Comparison of ENCODE assay signal across 29 cellular contexts in the genomic region with DNA sequence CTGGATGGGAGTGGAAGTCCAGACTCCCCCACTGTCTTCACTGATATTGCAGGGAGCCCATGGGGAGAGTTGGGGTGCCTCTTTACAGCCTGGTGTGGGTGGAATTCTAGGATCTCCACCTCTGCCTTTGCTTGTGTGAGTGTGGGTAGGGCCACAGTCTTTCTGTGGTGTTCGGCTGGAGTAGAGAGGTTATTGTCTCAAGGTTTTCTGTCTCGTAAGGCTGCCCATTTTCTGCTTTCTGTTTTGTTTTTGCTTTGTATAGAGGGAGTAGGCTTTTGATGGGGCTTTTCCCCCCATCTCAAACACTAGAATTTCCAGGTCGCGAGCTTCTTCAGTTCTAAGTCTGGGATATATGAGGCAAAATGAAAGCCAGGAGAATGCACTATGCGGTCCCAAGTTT.
"Had no signal": no experiment of that assay in that cellular context is flagged by ENCODE, and none has a peak within 500 bp of the region (broad histone marks: within the 10 kb centered on the region; RNA-seq: fewer than 3 reads in every experiment).

No MANE protein-coding gene starts in this region.

- H3K27ac Mint-ChIP-seq: naive thymus-derived CD8-positive, alpha-beta T cell; natural killer cell treated with Interleukin-12 subunit alpha and Interleukin-12 subunit beta and Interleukin-15 and Interleukin-18, amount 100 ng/mL, for 72 hours; nephron progenitor cell; progenitor cell of endocrine pancreas; stimulated activated effector memory CD8-positive, alpha-beta T cell treated with anti-CD3 and anti-CD28 coated beads, Interleukin-12 subunit alpha, Interleukin-12 subunit beta, amount 100 ng/mL, for 72 hours; stimulated activated naive B cell treated with anti-CD40 and anti-IgM and Interleukin-4, amounts not matched to agents 10 μg/mL and 1 μg/mL and 100 μg/mL, for 72 hours; stimulated activated naive CD8-positive, alpha-beta T cell treated with anti-CD3 and anti-CD28 coated beads, Interleukin-15, Interleukin-2, amounts not matched to agents 100 ng/mL and 50 ng/mL, for 24 hours had no signal

- H3K9me3 ChIP-seq: ovary, sigmoid colon, thoracic aorta, thyroid gland, upper lobe of left lung, vagina had no signal

- H3K27me3 ChIP-seq: ovary, right lobe of liver, sigmoid colon, thyroid gland, tibial nerve, upper lobe of left lung, vagina had no signal

- DNase-seq: naive thymus-derived CD8-positive, alpha-beta T cell; nephron progenitor cell; occipital lobe; ovary; posterior cingulate gyrus; psoas muscle; right cardiac atrium; right lobe of liver; sigmoid colon; small intestine; stimulated activated CD4-positive, alpha-beta T cell treated with anti-CD3 and anti-CD28 coated beads, Interleukin-15, amount 100 ng/mL, for 24 hours; stimulated activated CD4-positive, alpha-beta T cell treated with anti-CD3 and anti-CD28 coated beads, Interleukin-2, amount 100 ng/mL, for 24 hours; stimulated activated CD4-positive, alpha-beta T cell treated with anti-CD3 and anti-CD28 coated beads, Interleukin-2, amount 100 ng/mL, for 48 hours; stimulated activated CD4-positive, alpha-beta T cell treated with anti-CD3 and anti-CD28 coated beads, Interleukin-4, amount 100 ng/mL, for 24 hours; stimulated activated naive B cell treated with anti-CD40 and anti-IgM and Interleukin-4, amounts not matched to agents 10 μg/mL and 1 μg/mL and 100 μg/mL, for 72 hours; stimulated activated naive CD4-positive, alpha-beta T cell treated with Interleukin-2 at 50 U/mL for 16 hours; stomach; thyroid gland; trophoblast cell; upper lobe of left lung had no signal

- H3K36me3 Mint-ChIP-seq: natural killer cell treated with Interleukin-12 subunit alpha and Interleukin-12 subunit beta and Interleukin-15 and Interleukin-18, amount 100 ng/mL, for 72 hours; stimulated activated effector memory CD8-positive, alpha-beta T cell treated with anti-CD3 and anti-CD28 coated beads, Interleukin-12 subunit alpha, Interleukin-12 subunit beta, amount 100 ng/mL, for 72 hours had no signal

- H3K27me3 Mint-ChIP-seq: progenitor cell of endocrine pancreas had no signal

- H3K4me3 ChIP-seq: ovary, psoas muscle, right lobe of liver, sigmoid colon, stomach, thoracic aorta, thyroid gland, tibial nerve, upper lobe of left lung, vagina had no signal

- H3K4me1 ChIP-seq: parathyroid adenoma, psoas muscle, right lobe of liver, stomach, thyroid gland, tibial nerve, upper lobe of left lung had no signal

- H3K79me2 ChIP-seq: parathyroid adenoma had no signal

- H3K27ac ChIP-seq: ovary, parathyroid adenoma, psoas muscle, right lobe of liver, sigmoid colon, stomach, thoracic aorta, thyroid gland, tibial nerve, upper lobe of left lung, vagina had no signal

- H3K4me1 Mint-ChIP-seq: naive thymus-derived CD8-positive, alpha-beta T cell; nephron progenitor cell; neural crest cell; stimulated activated effector memory CD8-positive, alpha-beta T cell treated with anti-CD3 and anti-CD28 coated beads, Interleukin-12 subunit alpha, Interleukin-12 subunit beta, amount 100 ng/mL, for 72 hours; stimulated activated naive B cell treated with anti-CD40 and anti-IgM and Interleukin-4, amounts not matched to agents 10 μg/mL and 1 μg/mL and 100 μg/mL, for 72 hours had no signal

- ATAC-seq: naive thymus-derived CD8-positive, alpha-beta T cell; natural killer cell treated with Interleukin-12 subunit alpha and Interleukin-12 subunit beta and Interleukin-15 and Interleukin-18, amount 100 ng/mL, for 72 hours; psoas muscle; right cardiac atrium; stimulated activated effector memory CD8-positive, alpha-beta T cell treated with anti-CD3 and anti-CD28 coated beads, Interleukin-12 subunit alpha, Interleukin-12 subunit beta, amount 100 ng/mL, for 72 hours; stimulated activated naive B cell treated with anti-CD40 and anti-IgM and Interleukin-4, amounts not matched to agents 10 μg/mL and 1 μg/mL and 100 μg/mL, for 72 hours had no signal

- H3K9me3 Mint-ChIP-seq: natural killer cell treated with Interleukin-12 subunit alpha and Interleukin-12 subunit beta and Interleukin-15 and Interleukin-18, amount 100 ng/mL, for 72 hours; stimulated activated naive CD8-positive, alpha-beta T cell treated with anti-CD3 and anti-CD28 coated beads, Interleukin-15, Interleukin-2, amounts not matched to agents 100 ng/mL and 50 ng/mL, for 24 hours had no signal

- H2AFZ ChIP-seq: parathyroid adenoma had no signal

- H3K36me3 ChIP-seq: ovary, right lobe of liver, sigmoid colon, stomach, thoracic aorta, thyroid gland, tibial nerve, upper lobe of left lung, vagina had no signal

- H3K9ac ChIP-seq: parathyroid adenoma had no signal

- H3K4me3 Mint-ChIP-seq: naive thymus-derived CD8-positive, alpha-beta T cell; natural killer cell treated with Interleukin-12 subunit alpha and Interleukin-12 subunit beta and Interleukin-15 and Interleukin-18, amount 100 ng/mL, for 72 hours; nephron progenitor cell; neural crest cell; stimulated activated effector memory CD8-positive, alpha-beta T cell treated with anti-CD3 and anti-CD28 coated beads, Interleukin-12 subunit alpha, Interleukin-12 subunit beta, amount 100 ng/mL, for 72 hours; stimulated activated naive B cell treated with anti-CD40 and anti-IgM and Interleukin-4, amounts not matched to agents 10 μg/mL and 1 μg/mL and 100 μg/mL, for 72 hours; stimulated activated naive CD8-positive, alpha-beta T cell treated with anti-CD3 and anti-CD28 coated beads, Interleukin-15, Interleukin-2, amounts not matched to agents 100 ng/mL and 50 ng/mL, for 24 hours had no signal
